Comparison of ENCODE assay signal across 8 cellular contexts in genomic region chr22:39501644-39502108, GRCh38.
DNase-seq lines count a peak whose midpoint lies in the region; ATAC-seq and TF ChIP-seq lines count a peak whose summit lies in the region.

No MANE protein-coding gene starts in this region.

- H3K36me3 ChIP-seq in brain microvascular endothelial cell (replicated peaks): peaks cover 19% of the 10 kb centered on the region
- peaks cover 25 to 26% of the 10 kb centered on the region in 2 donors for H3K36me3 ChIP-seq in mucosa of rectum (ENCODE audit: control insufficient read depth in 2 of 2, insufficient read depth in 2 of 2, low read length in 2 of 2)

- in situ Hi-C loops in brain microvascular endothelial cell (cut with HindIII; ENCODE audit: low pct_ligation_motif_present, low sequenced_read_pairs): loop anchor here (25.0 kb wide), 1 partner anchor 89 kb away; no protein-coding TSS in a partner anchor

- CTCF ChIA-PET in AG04449 (lab: Yijun Ruan, JAX): interaction anchor here (0.9 to 10.4 kb wide), 7 partner anchors 9 to 102 kb away, joined by 3 to 172 read pairs (median 5); partner anchors contain the start of gene TAB1

- DNase-seq in AG04449 (ENCODE audit: low read depth, low spot score) (no peak), brain microvascular endothelial cell (no peak), foreskin melanocyte (no peak), T-helper 9 cell (no peak), COLO829 (ENCODE audit: low spot score) (no peak)

- POLR2A ChIA-PET in AG04449 (lab: Yijun Ruan, JAX): interaction anchor here (0.6 to 1.6 kb wide), 9 partner anchors 14 to 184 kb away, joined by 3 to 16 read pairs (median 4); partner anchors contain the start of genes ATF4 and TAB1

- peak overlapping the region; percentile 75 for H3K4me3 ChIP-seq in AG04449 (ENCODE audit: low read depth, low read length)
- H3K4me3 ChIP-seq in brain microvascular endothelial cell (ENCODE audit: low read depth, low read length): peak overlapping the region; percentile 82
- H3K4me3 ChIP-seq in mucosa of rectum (ENCODE audit: low read length in 2 of 2): peak overlapping the region; percentile 87 to 90

- H3K9me3 ChIP-seq in mucosa of rectum (ENCODE audit: control insufficient read depth in 2 of 2, low read length in 2 of 2): no peaks in the 10 kb centered on the region

- H3K9ac ChIP-seq in mucosa of rectum (ENCODE audit: low read depth in 1 of 2, low read length in 2 of 2): peak overlapping the region; percentile 68 to 77

- H3K4me1 ChIP-seq in mucosa of rectum (ENCODE audit: control insufficient read depth in 2 of 2, insufficient read depth in 2 of 2, low read length in 2 of 2): peaks cover 16 to 18% of the 10 kb centered on the region in 2 donors

- peak; percentile 18 for ATAC-seq in HG03095 (IDR thresholded peaks at IDR 0.05; ENCODE audit: unreplicated experiment)
- ATAC-seq in HG02885 (IDR thresholded peaks at IDR 0.05; ENCODE audit: poor library complexity, unreplicated experiment): no peak

- H3K27me3 ChIP-seq in brain microvascular endothelial cell (replicated peaks) (no peaks in the 10 kb centered on the region), mucosa of rectum (ENCODE audit: control insufficient read depth in 2 of 2, insufficient read depth in 2 of 2, low read length in 2 of 2) (no peaks in the 10 kb centered on the region)

- no peak for TF ChIP-seq CTCF in AG04449 (IDR thresholded peaks at IDR 0.05; ENCODE audit: insufficient read depth, low read length, missing control alignments)
- no peak for TF ChIP-seq CTCF in brain microvascular endothelial cell (IDR thresholded peaks at IDR 0.05; ENCODE audit: low read depth, low read length, missing control alignments)

- H3K27ac ChIP-seq in brain microvascular endothelial cell (no peak overlapping the region), mucosa of rectum (ENCODE audit: low read depth in 2 of 2, low read length in 2 of 2) (peak overlapping the region; percentile 72 to 76)
